8 cellular contexts compared by ENCODE assay signal in genomic region chr14:24141030-24141880, GRCh38. TPM values are rescaled to one million over a fixed set of nuclear protein-coding genes. Genes with fewer than 3 reads are reported as not detected.
DNase-seq lines count a peak whose midpoint lies in the region; ATAC-seq and TF ChIP-seq lines count a peak whose summit lies in the region.

TSS of gene EMC9 (minus strand) at chr14:24141591. CDS start at chr14:24141304, 287 bp downstream.

- peaks cover 15% of the 10 kb centered on the region for H3K4me1 ChIP-seq in fibroblast of lung (ENCODE audit: control insufficient read depth, extremely low read depth, insufficient read depth, low read length)
- H3K4me1 ChIP-seq in naive thymus-derived CD4-positive, alpha-beta T cell (ENCODE audit: control insufficient read depth in 2 of 2, insufficient read depth in 2 of 2, low read length in 2 of 2), result peaks cover 33 to 43% of the 10 kb centered on the region in 2 donors

- H3K4me2 ChIP-seq in fibroblast of lung (ENCODE audit: extremely low read depth, insufficient read depth, low read length), result peak within 1 kb of the TSS; percentile 79

- no peaks in the 10 kb centered on the region for H4K20me1 ChIP-seq in fibroblast of lung (ENCODE audit: control insufficient read depth, extremely low read depth, insufficient read depth, low read length)

- POLR2A ChIA-PET in RWPE1 (lab: Yijun Ruan, JAX; ENCODE audit: low non-redundant PET), result interaction anchor here (0.5 to 1.2 kb wide), 6 partner anchors 11 to 589 kb away, joined by 3 to 7 read pairs (median 4); partner anchors contain the start of genes PCK2, TINF2 and ZFHX2
- POLR2A ChIA-PET in naive thymus-derived CD4-positive, alpha-beta T cell (lab: Charles Lee), result interaction anchor here (0.6 to 11.7 kb wide), 17 partner anchors 7 to 169 kb away, joined by 3 to 298 read pairs (median 5); partner anchors contain the start of genes CARMIL3, CHMP4A, DCAF11 and IRF9

- H3K27ac ChIP-seq in RWPE1 (peak within 1 kb of the TSS; percentile 96), fibroblast of lung (ENCODE audit: insufficient read depth, low read length) (peak within 1 kb of the TSS; percentile 87)
- H3K27ac ChIP-seq in naive thymus-derived CD4-positive, alpha-beta T cell (ENCODE audit: low read depth, low read length), result peak within 1 kb of the TSS; percentile 83

- H3K27me3 ChIP-seq in fibroblast of lung (ENCODE audit: control insufficient read depth, insufficient read depth, low read length), result no peaks in the 10 kb centered on the region
- no peaks in the 10 kb centered on the region for H3K27me3 ChIP-seq in naive thymus-derived CD4-positive, alpha-beta T cell (ENCODE audit: control insufficient read depth in 2 of 2, insufficient read depth in 2 of 2, low read length in 2 of 2)

- H3K4me1 Mint-ChIP-seq in activated T-helper 17 cell treated with anti-CD3 and anti-CD28 coated beads, Interleukin-2, amount 50 U/mL, for 72 hours, result peaks cover 55% of the 10 kb centered on the region
- H3K4me1 Mint-ChIP-seq in naive thymus-derived CD4-positive, alpha-beta T cell, result peaks cover 47 to 87% (median 77%) of the 10 kb centered on the region in 7 donors
- peaks cover 56 to 85% of the 10 kb centered on the region in 2 donors for H3K4me1 Mint-ChIP-seq in stimulated activated naive B cell treated with anti-CD40 and anti-IgM and Interleukin-4, amounts not matched to agents 10 μg/mL and 1 μg/mL and 100 μg/mL, for 72 hours

- no peaks in the 10 kb centered on the region for H3K9me3 Mint-ChIP-seq in activated T-helper 17 cell treated with anti-CD3 and anti-CD28 coated beads, Interleukin-2, amount 50 U/mL, for 72 hours
- H3K9me3 Mint-ChIP-seq in naive thymus-derived CD4-positive, alpha-beta T cell, result peaks cover 0 to 2% (median 0%) of the 10 kb centered on the region in 11 donors
- H3K9me3 Mint-ChIP-seq in stimulated activated naive B cell treated with anti-CD40 and anti-IgM and Interleukin-4, amounts not matched to agents 10 μg/mL and 1 μg/mL and 100 μg/mL, for 72 hours, result no peaks in the 10 kb centered on the region

- peak; percentile 90 for ATAC-seq in activated T-helper 17 cell treated with anti-CD3 and anti-CD28 coated beads, Interleukin-2, amount 50 U/mL, for 72 hours (replicated peaks)
- peak; percentile 94 for ATAC-seq in naive thymus-derived CD4-positive, alpha-beta T cell
- ATAC-seq in stimulated activated naive B cell treated with anti-CD40 and anti-IgM and Interleukin-4, amounts not matched to agents 10 μg/mL and 1 μg/mL and 100 μg/mL, for 72 hours (replicated peaks), result peak; percentile 88 to 89

- intact Hi-C loops in naive thymus-derived CD4-positive, alpha-beta T cell (cut with micrococcal nuclease), result loop anchor here (1.0 to 10.0 kb wide), 13 partner anchors 20 to 1046 kb away; partner anchors contain the start of genes BCL2L2 (in 2 of the 2), CHMP4A (in 2 of the 2), DCAF11 (in 2 of the 2) and IRF9 (in 2 of the 2)

- TF ChIP-seq CTCF in LNCaP clone FGC (IDR thresholded peaks at IDR 0.05; ENCODE audit: control insufficient read depth, extremely low read depth, insufficient read depth), result no peak
- TF ChIP-seq CTCF in RWPE1 (conservative IDR thresholded peaks at IDR 0.05; ENCODE audit: low read depth), result no peak
- peak in 1 of 2 donors; percentile 34 for TF ChIP-seq CTCF in fibroblast of lung (conservative IDR thresholded peaks at IDR 0.05 in 1 of 2, IDR thresholded peaks at IDR 0.05 in 1 of 2; ENCODE audit: low read depth in 1 of 2, low read length in 2 of 2)

- no peaks in the 10 kb centered on the region for H3K27me3 Mint-ChIP-seq in activated T-helper 17 cell treated with anti-CD3 and anti-CD28 coated beads, Interleukin-2, amount 50 U/mL, for 72 hours
- no peaks in the 10 kb centered on the region for H3K27me3 Mint-ChIP-seq in naive thymus-derived CD4-positive, alpha-beta T cell
- no peaks in the 10 kb centered on the region for H3K27me3 Mint-ChIP-seq in stimulated activated naive B cell treated with anti-CD40 and anti-IgM and Interleukin-4, amounts not matched to agents 10 μg/mL and 1 μg/mL and 100 μg/mL, for 72 hours

- DNase-seq in ELF-1 (ENCODE audit: low read depth, low spot score) (peak; percentile 100), GOT3 (lab: John Stamatoyannopoulos, UW) (peak; percentile 78), LNCaP clone FGC (ENCODE audit: low read depth) (peak; percentile 99), RWPE1 (ENCODE audit: low spot score) (peak; percentile 98), fibroblast of lung (ENCODE audit: low read depth in 2 of 2) (peak; percentile 99)
- peak; percentile 90 to 100 (median 99) for DNase-seq in naive thymus-derived CD4-positive, alpha-beta T cell
- peak; percentile 98 for DNase-seq in stimulated activated naive B cell treated with anti-CD40 and anti-IgM and Interleukin-4, amounts not matched to agents 10 μg/mL and 1 μg/mL and 100 μg/mL, for 72 hours

- peak within 1 kb of the TSS; percentile 86 for H3K4me3 Mint-ChIP-seq in activated T-helper 17 cell treated with anti-CD3 and anti-CD28 coated beads, Interleukin-2, amount 50 U/mL, for 72 hours
- peak within 1 kb of the TSS; percentile 85 to 100 (median 94) for H3K4me3 Mint-ChIP-seq in naive thymus-derived CD4-positive, alpha-beta T cell
- peak within 1 kb of the TSS; percentile 85 to 94 for H3K4me3 Mint-ChIP-seq in stimulated activated naive B cell treated with anti-CD40 and anti-IgM and Interleukin-4, amounts not matched to agents 10 μg/mL and 1 μg/mL and 100 μg/mL, for 72 hours

- H3K36me3 Mint-ChIP-seq in activated T-helper 17 cell treated with anti-CD3 and anti-CD28 coated beads, Interleukin-2, amount 50 U/mL, for 72 hours (ENCODE audit: low read depth), result peaks cover 99% of the 10 kb centered on the region
- peaks cover 4 to 68% (median 17%) of the 10 kb centered on the region in 5 donors for H3K36me3 Mint-ChIP-seq in naive thymus-derived CD4-positive, alpha-beta T cell
- peaks cover 54 to 66% of the 10 kb centered on the region in 2 donors for H3K36me3 Mint-ChIP-seq in stimulated activated naive B cell treated with anti-CD40 and anti-IgM and Interleukin-4, amounts not matched to agents 10 μg/mL and 1 μg/mL and 100 μg/mL, for 72 hours

- H3K4me3 ChIP-seq in LNCaP clone FGC (ENCODE audit: low read depth, low read length) (peak within 1 kb of the TSS; percentile 89), fibroblast of lung (replicated peaks in 1 of 4; ENCODE audit: control extremely low read depth in 1 of 4, insufficient read depth in 1 of 4, low read depth in 3 of 4, low read length in 4 of 4) (peak within 1 kb of the TSS; percentile 82 to 85 (median 84))
- H3K4me3 ChIP-seq in naive thymus-derived CD4-positive, alpha-beta T cell (ENCODE audit: low read length), result peak within 1 kb of the TSS; percentile 87

- peak within 1 kb of the TSS; percentile 88 for H2AFZ ChIP-seq in fibroblast of lung (ENCODE audit: low read length)

- CTCF ChIA-PET in RWPE1 (lab: Yijun Ruan, JAX), result interaction anchor here (0.6 kb wide), 3 partner anchors 14 to 1108 kb away, joined by 3 read pairs; no protein-coding TSS in a partner anchor
- CTCF ChIA-PET in naive thymus-derived CD4-positive, alpha-beta T cell (lab: Charles Lee), result interaction anchor here (0.7 to 1.7 kb wide), 5 partner anchors 19 to 73 kb away, joined by 3 to 11 read pairs (median 4); partner anchors contain the start of genes DCAF11, IRF9 and NRL

- peaks cover 45% of the 10 kb centered on the region for H3K79me2 ChIP-seq in fibroblast of lung (ENCODE audit: control insufficient read depth, insufficient read depth, low read length)

- peaks cover 9% of the 10 kb centered on the region for H3K36me3 ChIP-seq in fibroblast of lung (ENCODE audit: control insufficient read depth, insufficient read depth, low read length)
- H3K36me3 ChIP-seq in naive thymus-derived CD4-positive, alpha-beta T cell (ENCODE audit: control insufficient read depth in 2 of 3, insufficient read depth in 3 of 3, low read length in 3 of 3), result peaks cover 0 to 45% (median 10%) of the 10 kb centered on the region in 3 experiments

- no peaks in the 10 kb centered on the region for H3K9me3 ChIP-seq in fibroblast of lung (ENCODE audit: control insufficient read depth, insufficient read depth, low read depth, low read length)
- H3K9me3 ChIP-seq in naive thymus-derived CD4-positive, alpha-beta T cell (ENCODE audit: control insufficient read depth in 2 of 3, low read length in 3 of 3), result no peaks in the 10 kb centered on the region

- H3K9ac ChIP-seq in fibroblast of lung (ENCODE audit: insufficient read depth, low read length), result peak within 1 kb of the TSS; percentile 79

- H3K27ac Mint-ChIP-seq in activated T-helper 17 cell treated with anti-CD3 and anti-CD28 coated beads, Interleukin-2, amount 50 U/mL, for 72 hours, result peak within 1 kb of the TSS; percentile 90
- H3K27ac Mint-ChIP-seq in naive thymus-derived CD4-positive, alpha-beta T cell, result peak within 1 kb of the TSS; percentile 83 to 96 (median 93)
- peak within 1 kb of the TSS; percentile 88 for H3K27ac Mint-ChIP-seq in stimulated activated naive B cell treated with anti-CD40 and anti-IgM and Interleukin-4, amounts not matched to agents 10 μg/mL and 1 μg/mL and 100 μg/mL, for 72 hours

RNA-seq across cellular contexts. Expression of gene EMC9, which starts in this region (rescaled TPM):
- 10 to 100 TPM; 31.0 to 43.8 TPM for total RNA-seq in activated T-helper 17 cell treated with anti-CD3 and anti-CD28 coated beads, Interleukin-2, amount 50 U/mL, for 72 hours
- 12.3 and 18.0 TPM in 2 replicates for total RNA-seq in fibroblast of lung
- 6.6 and 10.2 TPM in 2 replicates for polyA plus RNA-seq in fibroblast of lung
- polyA plus RNA-seq in fibroblast of lung (2012), result 18.1 and 24.8 TPM in 2 replicates
- 8.3 and 11.2 TPM in 2 replicates for polyA minus RNA-seq in fibroblast of lung (ENCODE audit: low replicate concordance)
- 10 to 100 TPM in 4 of 5 experiments, 1 to 10 TPM in 1; 9.0 to 25.5 (median 22.3) TPM for total RNA-seq in naive thymus-derived CD4-positive, alpha-beta T cell
- polyA plus RNA-seq in naive thymus-derived CD4-positive, alpha-beta T cell, result 10 to 100 TPM in 1 of 2 donors, 1 to 10 TPM in 1; 9.6 to 12.4 TPM

Comparison
In these comparisons a context has a peak if more than half of its experiments do, and no peak if none do; other contexts are left out.
1. Peak in every context shown above with its lines: DNase-seq, ATAC-seq, H3K4me3 ChIP-seq and H3K27ac ChIP-seq.